In genomic region chr16:78882751-78883150, GRCh38 we compare ENCODE assay signal across 33 cellular contexts.
"Had no signal": no experiment of that assay in that cellular context is flagged by ENCODE, and none has a peak within 500 bp of the region (broad histone marks: within the 10 kb centered on the region; RNA-seq: fewer than 3 reads in every experiment).

No MANE protein-coding gene starts in this region.

- H3K27me3 Mint-ChIP-seq: T-cell, T-helper 17 cell had no signal

- H3K4me3 Mint-ChIP-seq: activated CD8-positive, alpha-beta T cell treated with anti-CD3 and anti-CD28 coated beads, Interleukin-2, amount 10 ng/mL, durations not matched to agents 7 days and 5 days; activated naive CD4-positive, alpha-beta T cell treated with anti-CD3 and anti-CD28 coated beads for 36 hours; T-cell had no signal

- DNase-seq: activated CD4-positive, alpha-beta T cell treated with anti-CD3 and anti-CD28 coated beads for 1 hour; activated CD4-positive, alpha-beta T cell treated with anti-CD3 and anti-CD28 coated beads, Interleukin-2, amount 50 U/mL, for 1 hour; activated CD4-positive, CD25-positive, alpha-beta regulatory T cell; activated CD8-positive, alpha-beta T cell treated with anti-CD3 and anti-CD28 coated beads, Interleukin-2, amount 10 ng/mL, durations not matched to agents 7 days and 5 days; activated gamma-delta T cell treated with Interleukin-2 at 50 U/mL for 16 hours; activated naive CD4-positive, alpha-beta T cell treated with anti-CD3 and anti-CD28 coated beads for 36 hours; adrenal gland; body of pancreas; MM.1S; NCI-H1092 treated with DMSO at 0.1 percent for 48 hours; NCI-H1417; NCI-H146; NCI-H187; NCI-H2029 treated with DMSO at 0.1 percent for 48 hours; NCI-H2107; NCI-H2171; NCI-H510A; NCI-H526; NCI-H748 treated with DMSO at 0.1 percent for 48 hours; NK-92 treated with Interleukin-12 subunit alpha and Interleukin-12 subunit beta, amount 100 ng/mL, for 24 hours; PC-3; Peyer's patch; RPMI8226; SIG-M5; T-cell; T-helper 17 cell; T-helper 9 cell; WERI-Rb-1 had no signal

- H3K4me3 ChIP-seq: adrenal gland, body of pancreas, breast epithelium, Peyer's patch had no signal

- ATAC-seq: activated CD8-positive, alpha-beta T cell treated with anti-CD3 and anti-CD28 coated beads, Interleukin-2, amount 10 ng/mL, durations not matched to agents 7 days and 5 days; body of pancreas; PC-3; SK-N-SH treated with all-trans-retinoic acid at 6 μM for 48 hours; T-cell; T-helper 17 cell had no signal

- H3K36me3 Mint-ChIP-seq: activated naive CD4-positive, alpha-beta T cell treated with anti-CD3 and anti-CD28 coated beads, Interleukin-2, amount 50 U/mL, for 72 hours had no signal

- H3K4me1 ChIP-seq: adrenal gland, body of pancreas, breast epithelium, Peyer's patch had no signal

- H3K27ac Mint-ChIP-seq: activated CD8-positive, alpha-beta T cell treated with anti-CD3 and anti-CD28 coated beads, Interleukin-2, amount 10 ng/mL, durations not matched to agents 7 days and 5 days; activated naive CD4-positive, alpha-beta T cell treated with anti-CD3 and anti-CD28 coated beads for 36 hours; activated naive CD4-positive, alpha-beta T cell treated with anti-CD3 and anti-CD28 coated beads, Interleukin-2, amount 50 U/mL, for 72 hours; T-cell; T-helper 17 cell had no signal

- H3K9ac ChIP-seq: KMS-11 had no signal

- H3K36me3 ChIP-seq: adrenal gland, breast epithelium, Peyer's patch, WERI-Rb-1 had no signal

- H3K4me2 ChIP-seq: KMS-11 had no signal

- H3K9me3 Mint-ChIP-seq: activated naive CD4-positive, alpha-beta T cell treated with anti-CD3 and anti-CD28 coated beads for 36 hours; activated naive CD4-positive, alpha-beta T cell treated with anti-CD3 and anti-CD28 coated beads, Interleukin-2, amount 50 U/mL, for 72 hours; T-cell had no signal

- H3K9me3 ChIP-seq: adrenal gland, body of pancreas, breast epithelium, Peyer's patch had no signal

- H3K4me1 Mint-ChIP-seq: T-cell had no signal

- FAIRE-seq: astrocyte had no signal

- H3K27me3 ChIP-seq: adrenal gland, body of pancreas, breast epithelium, Peyer's patch had no signal

- H3K27ac ChIP-seq: adrenal gland, body of pancreas, breast epithelium, KMS-11, Peyer's patch, WERI-Rb-1 had no signal
